27 cellular contexts compared by ENCODE assay signal in the genomic region with DNA sequence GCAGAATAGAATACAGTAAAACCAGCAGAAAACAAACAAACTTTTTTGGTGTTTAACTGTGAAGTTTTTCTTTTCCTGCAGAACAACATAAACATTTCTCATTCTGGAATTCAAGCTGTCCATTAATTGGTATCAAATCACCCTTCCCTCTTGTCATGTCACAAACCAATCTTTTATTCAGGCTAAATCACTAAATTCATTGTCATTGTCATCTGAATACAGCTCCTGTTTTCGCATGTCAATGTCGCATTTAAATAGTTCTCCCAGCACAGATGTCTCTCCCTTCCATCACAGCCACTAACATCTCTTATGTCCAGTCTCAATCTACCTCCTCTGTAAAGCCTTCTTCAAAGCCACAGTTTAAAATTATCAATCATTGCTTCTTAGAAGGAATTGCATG.
DNase-seq lines count a peak whose midpoint lies in the region; ATAC-seq, FAIRE-seq and TF ChIP-seq lines count a peak whose summit lies in the region.
"Had no signal": no experiment of that assay in that cellular context is flagged by ENCODE, and none has a peak within 500 bp of the region (broad histone marks: within the 10 kb centered on the region; RNA-seq: fewer than 3 reads in every experiment).

No MANE protein-coding gene starts in this region.

- no peak overlapping the region for H3K27ac Mint-ChIP-seq in T-helper 17 cell
- H3K27ac Mint-ChIP-seq: CD14-positive monocyte; CD8-positive, alpha-beta memory T cell had no signal

- no peaks in the 10 kb centered on the region for H3K4me1 Mint-ChIP-seq in T-helper 17 cell
- H3K4me1 Mint-ChIP-seq: CD14-positive monocyte; CD8-positive, alpha-beta memory T cell had no signal

- H3K4me3 Mint-ChIP-seq in T-helper 17 cell, result no peak overlapping the region
- H3K4me3 Mint-ChIP-seq: CD14-positive monocyte; CD8-positive, alpha-beta memory T cell had no signal

- no peak overlapping the region for H3K14ac ChIP-seq in H1 (ENCODE audit: insufficient read length)

- no peak overlapping the region for H3K23ac ChIP-seq in H1 (ENCODE audit: insufficient read length)

- no peak overlapping the region for H3K4ac ChIP-seq in H1 (replicated peaks; ENCODE audit: insufficient read length, low read depth, low read length)

- DNase-seq in Ammon's horn (ENCODE audit: low spot score), result peak; percentile 89
- DNase-seq in H1 (ENCODE audit: low read depth in 1 of 2, low spot score in 2 of 2), result no peak
- DNase-seq in putamen (ENCODE audit: low spot score), result peak; percentile 86
- no peak for DNase-seq in T-helper 17 cell
- DNase-seq in sigmoid colon, result no peak
- DNase-seq: BE2C; CD8-positive, alpha-beta memory T cell; DMS 273 treated with DMSO at 0.1 percent for 48 hours; DMS79; EL; GDM1; MV-4-11; NCI-H1105; NCI-H1436 treated with DMSO at 0.1 percent for 48 hours; NCI-H187 treated with DMSO at 0.1 percent for 48 hours; NCI-H2107; NCI-H524; NCI-H774; PC-3 had no signal

- H3K4me3 ChIP-seq in H1 (ENCODE audit: extremely low read depth in 1 of 4, insufficient read depth in 2 of 4, low read depth in 3 of 4, low read length in 4 of 4), result no peak overlapping the region
- no peak overlapping the region for H3K4me3 ChIP-seq in sigmoid colon
- H3K4me3 ChIP-seq: GM12878, K562 had no signal

- POLR2A ChIA-PET in H1 (lab: Charles Lee; ENCODE audit: partially characterized antibody), result no interaction called here

- H3K27ac ChIP-seq in H1 (ENCODE audit: low read depth, low read length), result no peak overlapping the region
- H3K27ac ChIP-seq in layer of hippocampus (ENCODE audit: low read depth, low read length), result peak overlapping the region; percentile 83
- no peak overlapping the region for H3K27ac ChIP-seq in sigmoid colon
- H3K27ac ChIP-seq: 22Rv1 had no signal

- no peak overlapping the region for H4K8ac ChIP-seq in H1 (ENCODE audit: extremely low read depth, insufficient read depth, low read length)

- no peak overlapping the region for H3K9ac ChIP-seq in H1 (replicated peaks in 1 of 4; ENCODE audit: extremely low read depth in 1 of 4, low read depth in 3 of 4, low read length in 3 of 4)

- no peaks in the 10 kb centered on the region for H4K20me1 ChIP-seq in H1 (replicated peaks in 1 of 2; ENCODE audit: control insufficient read depth in 1 of 2, insufficient read depth in 2 of 2, low read length in 2 of 2)

- H3K4me1 ChIP-seq in H1 (replicated peaks in 1 of 4; ENCODE audit: control insufficient read depth in 3 of 4, insufficient read depth in 4 of 4, low read length in 3 of 4), result no peaks in the 10 kb centered on the region
- no peaks in the 10 kb centered on the region for H3K4me1 ChIP-seq in sigmoid colon
- H3K4me1 ChIP-seq: BE2C had no signal

- peak; percentile 45 for FAIRE-seq in H1 (lab: Jason Lieb, UNC)
- FAIRE-seq: GM12878, K562 had no signal

- H3K79me2 ChIP-seq in H1 (ENCODE audit: control insufficient read depth in 1 of 2, insufficient read depth in 2 of 2, low read length in 2 of 2), result no peaks in the 10 kb centered on the region

- H3K27me3 Mint-ChIP-seq in T-helper 17 cell, result no peaks in the 10 kb centered on the region
- H3K27me3 Mint-ChIP-seq: CD8-positive, alpha-beta memory T cell had no signal

- no peak overlapping the region; a peak in 1 of 4 replicates for H3K4me2 ChIP-seq in H1 (ENCODE audit: insufficient read depth in 1 of 2, low read depth in 2 of 2, low read length in 2 of 2)

- no peak for TF ChIP-seq CTCF in H1 (IDR thresholded peaks at IDR 0.05; ENCODE audit: control extremely low read depth in 1 of 3, insufficient read depth in 1 of 3, low read depth in 1 of 3, low read length in 3 of 3)
- TF ChIP-seq CTCF in sigmoid colon (IDR thresholded peaks at IDR 0.05), result no peak

- H3K27me3 ChIP-seq in H1 (replicated peaks in 1 of 4; ENCODE audit: control insufficient read depth in 3 of 4, extremely low read depth in 1 of 4, insufficient read depth in 3 of 4, low read length in 3 of 4) (no peaks in the 10 kb centered on the region), layer of hippocampus (ENCODE audit: control insufficient read depth, insufficient read depth, low read length) (no peaks in the 10 kb centered on the region), sigmoid colon (no peaks in the 10 kb centered on the region)
- H3K27me3 ChIP-seq: BE2C had no signal

- no peak overlapping the region for H2BK20ac ChIP-seq in H1 (ENCODE audit: low read length)

- H2BK5ac ChIP-seq in H1 (ENCODE audit: low read depth, low read length), result no peak overlapping the region

- no peak overlapping the region for H4K91ac ChIP-seq in H1 (replicated peaks; ENCODE audit: insufficient read length, low read length)

- TF ChIP-seq EP300 in H1 (IDR thresholded peaks at IDR 0.05; ENCODE audit: borderline replicate concordance in 1 of 2, low read depth in 2 of 2, low read length in 2 of 2) (no peak), sigmoid colon (IDR thresholded peaks at IDR 0.05) (no peak)

- H3K18ac ChIP-seq in H1 (ENCODE audit: extremely low read depth, low read length), result no peak overlapping the region

- ATAC-seq in GM21723 (IDR thresholded peaks at IDR 0.05; ENCODE audit: unreplicated experiment) (no peak), HG03108 (IDR thresholded peaks at IDR 0.05; ENCODE audit: unreplicated experiment) (no peak), T-helper 17 cell (no peak)
- ATAC-seq: GM12878, HCT116, K562, PC-3 had no signal

- no peak for TF ChIP-seq RAD21 in H1 (IDR thresholded peaks at IDR 0.05 in 1 of 2, conservative IDR thresholded peaks at IDR 0.05 in 1 of 2; ENCODE audit: low read depth in 2 of 2, low read length in 2 of 2)

- H2BK15ac ChIP-seq in H1 (ENCODE audit: low read length), result no peak overlapping the region

- intact Hi-C loops in sigmoid colon (cut with DNase I), result no loop called here

- no peaks in the 10 kb centered on the region for H3K79me1 ChIP-seq in H1 (ENCODE audit: low read depth, low read length)

- no peak overlapping the region for H4K5ac ChIP-seq in H1 (ENCODE audit: insufficient read length, low read depth, low read length)

- H3K56ac ChIP-seq in H1 (replicated peaks; ENCODE audit: insufficient read length, low read depth, low read length), result no peak overlapping the region

- peaks cover 10 to 23% of the 10 kb centered on the region in 2 experiments for H3K9me3 ChIP-seq in H1 (ENCODE audit: insufficient read depth in 2 of 2, low read depth in 1 of 2, low read length in 1 of 2)
- no peaks in the 10 kb centered on the region for H3K9me3 ChIP-seq in T-helper 17 cell (ENCODE audit: control insufficient read depth, low read length, poor library complexity, severe bottlenecking)
- peaks cover 0 to 4% (median 0%) of the 10 kb centered on the region in 4 donors for H3K9me3 ChIP-seq in sigmoid colon
- H3K9me3 ChIP-seq: BE2C had no signal

- TF ChIP-seq POLR2A in H1 (IDR thresholded peaks at IDR 0.05; ENCODE audit: control extremely low read depth in 1 of 2, low read depth in 2 of 2, low read length in 2 of 2) (no peak), sigmoid colon (IDR thresholded peaks at IDR 0.05) (no peak)

- CTCF ChIA-PET in H1 (lab: Charles Lee; ENCODE audit: partially characterized antibody), result interaction anchor here (1.7 kb wide), 1 partner anchor 18 kb away, joined by 6 read pairs; no protein-coding TSS in a partner anchor

- no peak overlapping the region for H2AFZ ChIP-seq in H1 (ENCODE audit: low read length)

- no peak overlapping the region for H2AK5ac ChIP-seq in H1 (ENCODE audit: low read depth, low read length)

- no peaks in the 10 kb centered on the region for H3K23me2 ChIP-seq in H1 (ENCODE audit: low read depth, low read length)

- 82% methylated on average over 2 of the region's 2 CpGs; no CpG with 5 or more reads in 1 of the 2 experiments for WGBS in H1 (ENCODE audit: extremely low coverage in 1 of 2, insufficient coverage in 1 of 2, insufficient read length in 1 of 2, insufficient replicate concordance in 2 of 2, low coverage in 1 of 2, low lambda C conversion rate in 2 of 2, missing lambda C conversion rate in 1 of 2), 2 experiments
- 91 to 93% methylated on average over 2 of the region's 2 CpGs for WGBS in sigmoid colon, 2 donors

- no peaks in the 10 kb centered on the region for H3K36me3 ChIP-seq in H1 (ENCODE audit: control insufficient read depth in 2 of 4, insufficient read depth in 4 of 4, low read length in 3 of 4)
- H3K36me3 ChIP-seq in sigmoid colon, result no peaks in the 10 kb centered on the region
- H3K36me3 ChIP-seq: BE2C had no signal

- no peaks in the 10 kb centered on the region for H3K36me3 Mint-ChIP-seq in T-helper 17 cell (ENCODE audit: low read depth)
- H3K36me3 Mint-ChIP-seq: CD14-positive monocyte; CD8-positive, alpha-beta memory T cell had no signal

- no peak overlapping the region for H2BK120ac ChIP-seq in H1 (replicated peaks; ENCODE audit: low read depth, low read length)

- no peak overlapping the region for H2BK12ac ChIP-seq in H1 (ENCODE audit: low read depth, low read length)

TF ChIP-seq in H1, 55 proteins besides CTCF, POLR2A, EP300 and RAD21:
- TF ChIP-seq TCF12 (IDR thresholded peaks at IDR 0.05; ENCODE audit: low read depth, low read length) (no peak), SIX5 (IDR thresholded peaks at IDR 0.05; ENCODE audit: low read depth, low read length) (no peak), SRF (IDR thresholded peaks at IDR 0.05; ENCODE audit: low read depth, low read length) (no peak), EZH2 (IDR thresholded peaks at IDR 0.05; ENCODE audit: low read depth, low read length, severe bottlenecking) (no peak), SIN3A (conservative IDR thresholded peaks at IDR 0.05 in 1 of 2, IDR thresholded peaks at IDR 0.05 in 1 of 2; ENCODE audit: low read depth in 1 of 2, low read length in 2 of 2) (no peak), GTF2F1 (IDR thresholded peaks at IDR 0.05; ENCODE audit: borderline replicate concordance, low read depth, low read length) (no peak), PHF8 (conservative IDR thresholded peaks at IDR 0.05; ENCODE audit: low read depth, low read length) (no peak), CEBPB (IDR thresholded peaks at IDR 0.05; ENCODE audit: low read depth, low read length) (no peak), BCL11A (IDR thresholded peaks at IDR 0.05; ENCODE audit: low read depth in 2 of 2, low read length in 2 of 2) (no peak), SP2 (IDR thresholded peaks at IDR 0.05; ENCODE audit: low read length) (no peak)

Comparison
In these comparisons a context has a peak if more than half of its experiments do, and no peak if none do; other contexts are left out.
1. DNase-seq: peak in Ammon's horn (single experiment) and putamen (single experiment); none in H1 (0 of 2), T-helper 17 cell (0 of 3) and sigmoid colon (single experiment).